ENCODE assay signal across 15 cellular contexts in genomic region chr7:94228223-94228622, GRCh38.
DNase-seq lines count a peak whose midpoint lies in the region; ATAC-seq, FAIRE-seq and TF ChIP-seq lines count a peak whose summit lies in the region.
"Had no signal": no experiment of that assay in that cellular context is flagged by ENCODE, and none has a peak within 500 bp of the region (broad histone marks: within the 10 kb centered on the region; RNA-seq: fewer than 3 reads in every experiment).

No MANE protein-coding gene starts in this region.

- no peak for FAIRE-seq in HepG2 (lab: Jason Lieb, UNC)
- FAIRE-seq: K562 had no signal

- BruUV-seq in HepG2 (replicated peaks; lab: Mats Ljungman, UMichigan) = no TSS peak

- H2AFZ ChIP-seq in GM23338 = no peak overlapping the region
- H2AFZ ChIP-seq in HepG2 (ENCODE audit: low read length) = no peak overlapping the region

- CTCF ChIA-PET in WTC11 (lab: Charles Lee) (interaction anchor here (1.1 kb wide), 1 partner anchor 167 kb away, joined by 4 read pairs; the partner anchor contains the start of gene COL1A2), HepG2 (lab: Yijun Ruan, JAX; ENCODE audit: low intra/inter-chr PET ratio, low total read pairs) (no interaction called here)

- H3K27ac ChIP-seq in GM23338 (ENCODE audit: low read depth) = no peak overlapping the region
- no peak overlapping the region for H3K27ac ChIP-seq in HepG2 (ENCODE audit: extremely low read length, insufficient read depth, low read length)
- H3K27ac ChIP-seq: BLaER1 treated with 17β-estradiol and CSF1 and Interleukin-3, amounts not matched to agents 10 nM and 100 nM; HL-60 had no signal

- TF ChIP-seq POLR2A in HepG2 (IDR thresholded peaks at IDR 0.05; ENCODE audit: insufficient read depth in 1 of 2, low read depth in 2 of 2, low read length in 2 of 2) = no peak

- no peaks in the 10 kb centered on the region for H3K9me3 Mint-ChIP-seq in GM23338
- no peaks in the 10 kb centered on the region for H3K9me3 Mint-ChIP-seq in WTC11
- no peaks in the 10 kb centered on the region for H3K9me3 Mint-ChIP-seq in type B pancreatic cell
- H3K9me3 Mint-ChIP-seq in activated naive CD8-positive, alpha-beta T cell treated with anti-CD3 and anti-CD28 coated beads, Interleukin-2, amount 50 U/mL, for 24 hours = no peaks in the 10 kb centered on the region

- H3K27me3 ChIP-seq in GM23338 (ENCODE audit: insufficient read depth) (no peaks in the 10 kb centered on the region), HepG2 (ENCODE audit: control insufficient read depth in 1 of 2, insufficient read depth in 2 of 2, low read length in 2 of 2) (no peaks in the 10 kb centered on the region)
- H3K27me3 ChIP-seq: BLaER1 treated with 17β-estradiol and CSF1 and Interleukin-3, amounts not matched to agents 10 nM and 100 nM had no signal

- H3K27ac Mint-ChIP-seq in GM23338 (peak overlapping the region; percentile 11; the same call in 1 of the 2 replicates), WTC11 (peak overlapping the region; percentile 39; the same call in 1 of the 2 replicates), type B pancreatic cell (no peak overlapping the region)
- no peak overlapping the region for H3K27ac Mint-ChIP-seq in activated naive CD8-positive, alpha-beta T cell treated with anti-CD3 and anti-CD28 coated beads, Interleukin-2, amount 50 U/mL, for 24 hours
- H3K27ac Mint-ChIP-seq: CD4-positive, CD25-positive, alpha-beta regulatory T cell had no signal

- H3K9me3 ChIP-seq in HepG2 (ENCODE audit: low read length) = no peaks in the 10 kb centered on the region
- H3K9me3 ChIP-seq: BLaER1 treated with 17β-estradiol and CSF1 and Interleukin-3, amounts not matched to agents 10 nM and 100 nM had no signal

- H3K4me1 Mint-ChIP-seq in GM23338 (peaks cover 25% of the 10 kb centered on the region), WTC11 (peaks cover 26% of the 10 kb centered on the region), type B pancreatic cell (ENCODE audit: unreplicated experiment) (peaks cover 8% of the 10 kb centered on the region)
- H3K4me1 Mint-ChIP-seq in activated naive CD8-positive, alpha-beta T cell treated with anti-CD3 and anti-CD28 coated beads, Interleukin-2, amount 50 U/mL, for 24 hours = no peaks in the 10 kb centered on the region
- H3K4me1 Mint-ChIP-seq: CD4-positive, CD25-positive, alpha-beta regulatory T cell had no signal

- H3K4me2 ChIP-seq in GM23338 (peak overlapping the region; percentile 40), HepG2 (ENCODE audit: low read depth, low read length) (no peak overlapping the region)
- H3K4me2 ChIP-seq: BLaER1 treated with 17β-estradiol and CSF1 and Interleukin-3, amounts not matched to agents 10 nM and 100 nM had no signal

- H3K4me1 ChIP-seq in GM23338 (ENCODE audit: insufficient read depth) (peaks cover 20% of the 10 kb centered on the region), HepG2 (ENCODE audit: insufficient read depth, low read length) (no peaks in the 10 kb centered on the region)
- H3K4me1 ChIP-seq: BLaER1 treated with 17β-estradiol and CSF1 and Interleukin-3, amounts not matched to agents 10 nM and 100 nM had no signal

- DNase-seq in GM23338 (ENCODE audit: low spot score) (peak; percentile 72), WTC11 (ENCODE audit: low spot score) (peak; percentile 16), iPS DF 19.7 (ENCODE audit: low read depth, low spot score) (peak; percentile 25), type B pancreatic cell (ENCODE audit: extremely low spot score, unreplicated experiment) (no peak), HepG2 (ENCODE audit: low spot score) (no peak)
- DNase-seq in activated naive CD8-positive, alpha-beta T cell treated with anti-CD3 and anti-CD28 coated beads, Interleukin-2, amount 50 U/mL, for 24 hours = no peak
- DNase-seq: 8988T; ACHN; CD4-positive, CD25-positive, alpha-beta regulatory T cell; GOT3; HCEC 1CT had no signal

- H3K79me2 ChIP-seq in GM23338 (replicated peaks; ENCODE audit: insufficient read depth) (no peaks in the 10 kb centered on the region), HepG2 (ENCODE audit: insufficient read depth, low read length) (no peaks in the 10 kb centered on the region)

- peak; percentile 25; the same call in 1 of the 3 replicates for ATAC-seq in GM23338
- 0 out of 2 replicates have a peak, but pooled peaks have one; percentile 9 for ATAC-seq in WTC11
- ATAC-seq in GM19023 (IDR thresholded peaks at IDR 0.05; ENCODE audit: unreplicated experiment) = no peak
- ATAC-seq in HepG2 = no peak
- ATAC-seq in activated naive CD8-positive, alpha-beta T cell treated with anti-CD3 and anti-CD28 coated beads, Interleukin-2, amount 50 U/mL, for 24 hours = no peak
- ATAC-seq: K562 had no signal

- in situ Hi-C loops in HepG2 (cut with HindIII; ENCODE audit: extremely low pct_ligation_motif_present, low pct_unique_long_range_greater_than_20kb) = no loop called here

- no peaks in the 10 kb centered on the region for H3K36me3 ChIP-seq in GM23338 (ENCODE audit: insufficient read depth)
- no peaks in the 10 kb centered on the region for H3K36me3 ChIP-seq in HepG2 (replicated peaks in 1 of 2; ENCODE audit: control insufficient read depth in 1 of 2, insufficient read depth in 2 of 2, low read length in 2 of 2)
- H3K36me3 ChIP-seq: BLaER1 treated with 17β-estradiol and CSF1 and Interleukin-3, amounts not matched to agents 10 nM and 100 nM had no signal

- no peaks in the 10 kb centered on the region for H3K9me2 ChIP-seq in GM23338 (ENCODE audit: insufficient read depth)

- TF ChIP-seq CTCF in GM23338 (conservative IDR thresholded peaks at IDR 0.05; ENCODE audit: low read depth in 2 of 2) = no peak
- TF ChIP-seq CTCF in WTC11 (IDR thresholded peaks at IDR 0.05) = no peak
- TF ChIP-seq CTCF in type B pancreatic cell (conservative IDR thresholded peaks at IDR 0.05) = peak; percentile 18
- TF ChIP-seq CTCF in HepG2 (CRISPR knock-in tag; IDR thresholded peaks at IDR 0.05) = no peak

- no peaks in the 10 kb centered on the region for H3K36me3 Mint-ChIP-seq in GM23338 (ENCODE audit: low read depth)
- H3K36me3 Mint-ChIP-seq in WTC11 = no peaks in the 10 kb centered on the region
- H3K36me3 Mint-ChIP-seq in type B pancreatic cell = no peaks in the 10 kb centered on the region
- no peaks in the 10 kb centered on the region for H3K36me3 Mint-ChIP-seq in activated naive CD8-positive, alpha-beta T cell treated with anti-CD3 and anti-CD28 coated beads, Interleukin-2, amount 50 U/mL, for 24 hours (ENCODE audit: low read depth)
- H3K36me3 Mint-ChIP-seq: CD4-positive, CD25-positive, alpha-beta regulatory T cell had no signal

- H3K9ac ChIP-seq in HepG2 (ENCODE audit: insufficient read depth, low read depth, low read length) = no peak overlapping the region
- H3K9ac ChIP-seq: BLaER1 treated with 17β-estradiol and CSF1 and Interleukin-3, amounts not matched to agents 10 nM and 100 nM had no signal

- no peaks in the 10 kb centered on the region for H4K20me1 ChIP-seq in GM23338 (replicated peaks; ENCODE audit: insufficient read depth)
- no peaks in the 10 kb centered on the region for H4K20me1 ChIP-seq in HepG2 (ENCODE audit: insufficient read depth, low read length)
- H4K20me1 ChIP-seq: BLaER1 treated with 17β-estradiol and CSF1 and Interleukin-3, amounts not matched to agents 10 nM and 100 nM had no signal

- H3K4me3 Mint-ChIP-seq in GM23338 (peak overlapping the region; percentile 47; the same call in 2 of the 3 replicates), WTC11 (no peak overlapping the region), type B pancreatic cell (no peak overlapping the region)
- no peak overlapping the region for H3K4me3 Mint-ChIP-seq in activated naive CD8-positive, alpha-beta T cell treated with anti-CD3 and anti-CD28 coated beads, Interleukin-2, amount 50 U/mL, for 24 hours
- H3K4me3 Mint-ChIP-seq: CD4-positive, CD25-positive, alpha-beta regulatory T cell had no signal

- no peak for TF ChIP-seq RAD21 in HepG2 (CRISPR knock-in tag; IDR thresholded peaks at IDR 0.05)

- intact Hi-C loops in HepG2 (cut with micrococcal nuclease; ENCODE audit: unreplicated experiment) = no loop called here

- POLR2A ChIA-PET in WTC11 (lab: Charles Lee) (no interaction called here), HepG2 (lab: Yijun Ruan, JAX) (no interaction called here)

- H3K4me3 ChIP-seq in GM23338 = no peak overlapping the region
- no peak overlapping the region for H3K4me3 ChIP-seq in HepG2 (replicated peaks in 1 of 3; ENCODE audit: insufficient read depth in 1 of 3, low read depth in 2 of 3, low read length in 3 of 3)
- H3K4me3 ChIP-seq: BLaER1 treated with 17β-estradiol and CSF1 and Interleukin-3, amounts not matched to agents 10 nM and 100 nM; K562 had no signal

- TF ChIP-seq EP300 in HepG2 (IDR thresholded peaks at IDR 0.05; ENCODE audit: low read depth in 2 of 2, low read length in 2 of 2) = no peak
- no peak for TF ChIP-seq EP300 in HepG2 (CRISPR knock-in tag; IDR thresholded peaks at IDR 0.05; ENCODE audit: borderline replicate concordance)

- H3F3A ChIP-seq in GM23338 (replicated peaks; ENCODE audit: low read depth) = no peaks in the 10 kb centered on the region

- peaks cover 5% of the 10 kb centered on the region for H3K27me3 Mint-ChIP-seq in GM23338 (ENCODE audit: insufficient read depth, low read depth, poor library complexity)
- H3K27me3 Mint-ChIP-seq in WTC11 (ENCODE audit: low read depth) = peaks cover 20% of the 10 kb centered on the region
- peaks cover 3% of the 10 kb centered on the region for H3K27me3 Mint-ChIP-seq in type B pancreatic cell
- peaks cover 5% of the 10 kb centered on the region for H3K27me3 Mint-ChIP-seq in activated naive CD8-positive, alpha-beta T cell treated with anti-CD3 and anti-CD28 coated beads, Interleukin-2, amount 50 U/mL, for 24 hours
- H3K27me3 Mint-ChIP-seq: CD4-positive, CD25-positive, alpha-beta regulatory T cell had no signal

TF ChIP-seq in HepG2, 621 proteins besides CTCF, POLR2A, EP300 and RAD21 (continues in another document):
- TF ChIP-seq ZNF747 (CRISPR knock-in tag; IDR thresholded peaks at IDR 0.05; ENCODE audit: borderline replicate concordance) = no peak
- TF ChIP-seq, protein P1, sequence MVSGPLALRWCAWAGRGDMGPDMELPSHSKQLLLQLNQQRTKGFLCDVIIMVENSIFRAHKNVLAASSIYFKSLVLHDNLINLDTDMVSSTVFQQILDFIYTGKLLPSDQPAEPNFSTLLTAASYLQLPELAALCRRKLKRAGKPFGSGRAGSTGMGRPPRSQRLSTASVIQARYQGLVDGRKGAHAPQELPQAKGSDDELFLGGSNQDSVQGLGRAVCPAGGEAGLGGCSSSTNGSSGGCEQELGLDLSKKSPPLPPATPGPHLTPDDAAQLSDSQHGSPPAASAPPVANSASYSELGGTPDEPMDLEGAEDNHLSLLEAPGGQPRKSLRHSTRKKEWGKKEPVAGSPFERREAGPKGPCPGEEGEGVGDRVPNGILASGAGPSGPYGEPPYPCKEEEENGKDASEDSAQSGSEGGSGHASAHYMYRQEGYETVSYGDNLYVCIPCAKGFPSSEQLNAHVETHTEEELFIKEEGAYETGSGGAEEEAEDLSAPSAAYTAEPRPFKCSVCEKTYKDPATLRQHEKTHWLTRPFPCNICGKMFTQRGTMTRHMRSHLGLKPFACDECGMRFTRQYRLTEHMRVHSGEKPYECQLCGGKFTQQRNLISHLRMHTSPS (CRISPR knock-in tag; IDR thresholded peaks at IDR 0.05; ENCODE audit: low read depth) = no peak
- TF ChIP-seq ESRRA (CRISPR knock-in tag; IDR thresholded peaks at IDR 0.05; ENCODE audit: low read depth) = no peak

Comparison
In these comparisons a context has a peak if more than half of its experiments do, and no peak if none do; other contexts are left out.
1. ATAC-seq: peak in GM23338 (single experiment) and WTC11 (single experiment); none in GM19023 (single experiment), HepG2 (single experiment) and activated naive CD8-positive, alpha-beta T cell treated with anti-CD3 and anti-CD28 coated beads, Interleukin-2, amount 50 U/mL, for 24 hours (single experiment).
2. DNase-seq: peak in GM23338 (single experiment), WTC11 (single experiment) and iPS DF 19.7 (single experiment); none in type B pancreatic cell (single experiment), HepG2 (single experiment) and activated naive CD8-positive, alpha-beta T cell treated with anti-CD3 and anti-CD28 coated beads, Interleukin-2, amount 50 U/mL, for 24 hours (single experiment).
3. H3K27ac Mint-ChIP-seq: peak in GM23338 (single experiment) and WTC11 (single experiment); none in type B pancreatic cell (single experiment) and activated naive CD8-positive, alpha-beta T cell treated with anti-CD3 and anti-CD28 coated beads, Interleukin-2, amount 50 U/mL, for 24 hours (single experiment).